1 cellular context compared by ENCODE assay signal in genomic region chr10:14340051-14340744, GRCh38.
TF ChIP-seq lines count a peak whose summit lies in the region.

No MANE protein-coding gene starts in this region.

TF ChIP-seq in H1, 55 proteins besides CTCF, POLR2A, EP300 and RAD21:
- TF ChIP-seq CHD1 (IDR thresholded peaks at IDR 0.05; ENCODE audit: low read depth, low read length) (no peak), ZNF274 (IDR thresholded peaks at IDR 0.05; ENCODE audit: borderline replicate concordance, extremely low read depth, low read length) (no peak), BACH1 (IDR thresholded peaks at IDR 0.05; ENCODE audit: low read length) (no peak), CREB1 (IDR thresholded peaks at IDR 0.05) (no peak), TCF12 (IDR thresholded peaks at IDR 0.05; ENCODE audit: low read depth, low read length) (no peak), SRF (IDR thresholded peaks at IDR 0.05; ENCODE audit: low read depth, low read length) (no peak), FOSL1 (IDR thresholded peaks at IDR 0.05; ENCODE audit: insufficient read depth, low read depth, low read length) (no peak), RBBP5 (IDR thresholded peaks at IDR 0.05; ENCODE audit: borderline replicate concordance, low read depth, low read length) (no peak), BCL11A (IDR thresholded peaks at IDR 0.05; ENCODE audit: low read depth in 2 of 2, low read length in 2 of 2) (no peak), CBX5 (IDR thresholded peaks at IDR 0.05; ENCODE audit: low read depth, low read length) (no peak)
